14 cellular contexts compared by ENCODE assay signal in the genomic region with DNA sequence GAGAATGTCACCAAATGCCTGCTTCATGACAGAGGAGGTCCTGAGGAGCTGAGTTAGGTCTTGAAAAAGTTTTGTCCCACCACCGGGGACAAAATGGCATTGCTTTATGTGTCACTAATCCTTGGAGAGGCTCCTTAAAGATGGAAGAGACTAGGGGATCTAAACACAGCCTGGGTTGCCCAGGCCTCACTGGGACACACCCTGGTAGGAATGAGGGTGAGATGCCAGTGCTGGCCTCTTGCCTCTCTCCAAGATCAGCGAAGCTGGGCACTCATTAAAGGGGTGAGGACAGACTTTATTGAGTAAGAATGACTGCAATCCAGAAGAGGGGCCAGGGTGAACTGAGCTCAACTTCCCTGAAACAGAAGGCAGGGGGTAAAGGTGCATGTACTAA. TPM values are rescaled to one million over a fixed set of nuclear protein-coding genes. Genes with fewer than 3 reads are reported as not detected.
A peak's percentile ranks its signal among the peaks of the same experiment; 100 is the strongest.
DNase-seq lines count a peak whose midpoint lies in the region; ATAC-seq and TF ChIP-seq lines count a peak whose summit lies in the region.
"Had no signal": no experiment of that assay in that cellular context is flagged by ENCODE, and none has a peak within 500 bp of the region (broad histone marks: within the 10 kb centered on the region; RNA-seq: fewer than 3 reads in every experiment).

No MANE protein-coding gene starts in this region.

- POLR2A ChIA-PET in activated CD4-positive, alpha-beta memory T cell treated with anti-CD3 and anti-CD28 coated beads for 36 hours (lab: Charles Lee), result no interaction called here

- 51 to 65% methylated on average over 2 of the region's 2 CpGs for WGBS in upper lobe of left lung, 2 donors

- H3K4me3 Mint-ChIP-seq in activated CD4-positive, alpha-beta memory T cell treated with anti-CD3 and anti-CD28 coated beads for 36 hours, result no peak overlapping the region

- TF ChIP-seq POLR2A in upper lobe of left lung (IDR thresholded peaks at IDR 0.05), result peak in 1 of 4 donors; percentile 29

- H3K9me3 ChIP-seq in upper lobe of left lung, result no peaks in the 10 kb centered on the region
- no peaks in the 10 kb centered on the region for H3K9me3 ChIP-seq in Karpas-422 (ENCODE audit: low read length)
- H3K9me3 ChIP-seq: pancreas had no signal

- no peaks in the 10 kb centered on the region for H3K27me3 Mint-ChIP-seq in activated CD4-positive, alpha-beta memory T cell treated with anti-CD3 and anti-CD28 coated beads for 36 hours

- no peaks in the 10 kb centered on the region for H3K9me2 ChIP-seq in Karpas-422 (replicated peaks; ENCODE audit: insufficient read depth, low read length)

- no peak overlapping the region for H3K9ac ChIP-seq in Karpas-422 (ENCODE audit: low read length)

- no peak for TF ChIP-seq CTCF in upper lobe of left lung (IDR thresholded peaks at IDR 0.05)

- H3K27me3 ChIP-seq in upper lobe of left lung, result no peaks in the 10 kb centered on the region
- H3K27me3 ChIP-seq in Karpas-422 (ENCODE audit: low read length), result no peaks in the 10 kb centered on the region
- H3K27me3 ChIP-seq: pancreas had no signal

- H3K36me3 Mint-ChIP-seq in activated CD4-positive, alpha-beta memory T cell treated with anti-CD3 and anti-CD28 coated beads for 36 hours, result no peaks in the 10 kb centered on the region

- DNase-seq in cardiac septum (ENCODE audit: low spot score) (peak; percentile 60), Right ventricle myocardium inferior (ENCODE audit: missing footprints) (no peak), myocyte (ENCODE audit: low read depth) (peak; percentile 51), upper lobe of left lung (peak in 1 of 2 donors; percentile 80), Karpas-422 (no peak)
- peak; percentile 6 for DNase-seq in activated CD4-positive, alpha-beta memory T cell treated with anti-CD3 and anti-CD28 coated beads for 36 hours
- DNase-seq in stimulated activated CD4-positive, alpha-beta T cell treated with anti-CD3 and anti-CD28 coated beads, Interleukin-4, amount 100 ng/mL, for 4 hours, result no peak
- DNase-seq: aorta, NCI-H146, PC-3 had no signal

- peaks cover 53% of the 10 kb centered on the region for H3K4me1 Mint-ChIP-seq in activated CD4-positive, alpha-beta memory T cell treated with anti-CD3 and anti-CD28 coated beads for 36 hours (ENCODE audit: low read depth)

- no peak for TF ChIP-seq EP300 in upper lobe of left lung (IDR thresholded peaks at IDR 0.05)

- no peak overlapping the region for H3K27ac Mint-ChIP-seq in activated CD4-positive, alpha-beta memory T cell treated with anti-CD3 and anti-CD28 coated beads for 36 hours

- H3K4me1 ChIP-seq in upper lobe of left lung (peaks cover 42 to 63% (median 58%) of the 10 kb centered on the region in 4 donors), Karpas-422 (ENCODE audit: low read length) (peaks cover 62% of the 10 kb centered on the region)

- no peak overlapping the region for H3K4me2 ChIP-seq in Karpas-422 (ENCODE audit: low read depth, low read length, poor library complexity, severe bottlenecking)

- H3K36me3 ChIP-seq in upper lobe of left lung, result no peaks in the 10 kb centered on the region
- H3K36me3 ChIP-seq in Karpas-422 (ENCODE audit: insufficient read depth, low read length), result no peaks in the 10 kb centered on the region
- H3K36me3 ChIP-seq: pancreas had no signal

- H3K79me2 ChIP-seq in Karpas-422 (ENCODE audit: low read length), result no peaks in the 10 kb centered on the region

- H3K9me3 Mint-ChIP-seq in activated CD4-positive, alpha-beta memory T cell treated with anti-CD3 and anti-CD28 coated beads for 36 hours, result no peaks in the 10 kb centered on the region

- H3K27ac ChIP-seq in upper lobe of left lung, result peak overlapping the region in 3 of 4 donors; percentile 86 to 89 (median 87)
- no peak overlapping the region for H3K27ac ChIP-seq in Karpas-422 (ENCODE audit: low read length)
- H3K27ac ChIP-seq: C4-2B, pancreas, VCaP had no signal

- intact Hi-C loops in cardiac septum (cut with DNase I) (loop anchor here (5.0 kb wide), 1 partner anchor 49 kb away; no protein-coding TSS in a partner anchor), Right ventricle myocardium inferior (cut with DNase I) (no loop called here)
- intact Hi-C loops in activated CD4-positive, alpha-beta memory T cell treated with anti-CD3 and anti-CD28 coated beads for 36 hours (cut with micrococcal nuclease), result loop anchor here (5.0 kb wide), 1 partner anchor 79 kb away; no protein-coding TSS in a partner anchor

- no peak overlapping the region for H3K4me3 ChIP-seq in upper lobe of left lung
- no peak overlapping the region for H3K4me3 ChIP-seq in Karpas-422 (ENCODE audit: low read length)
- H3K4me3 ChIP-seq: pancreas had no signal

- H4K20me1 ChIP-seq in Karpas-422 (ENCODE audit: insufficient read depth, low read depth, low read length), result no peaks in the 10 kb centered on the region

- CTCF ChIA-PET in activated CD4-positive, alpha-beta memory T cell treated with anti-CD3 and anti-CD28 coated beads for 36 hours (lab: Charles Lee), result interaction anchor here (1.2 kb wide), 1 partner anchor 222 kb away, joined by 4 read pairs; no protein-coding TSS in a partner anchor

- H2AFZ ChIP-seq in Karpas-422 (ENCODE audit: low read length), result no peak overlapping the region

- ATAC-seq in Right ventricle myocardium inferior, result no peak
- ATAC-seq in upper lobe of left lung (ENCODE audit: low FRiP score in 2 of 2), result no peak
- no peak for ATAC-seq in esophagus mucosa
- ATAC-seq: pancreas, PC-3 had no signal

RNA-seq across cellular contexts. Expression of gene KLF13, which starts 58.5 kb away (rescaled TPM):
- 35.7 TPM for total RNA-seq in cardiac septum
- 63.4 TPM for total RNA-seq in Right ventricle myocardium inferior
- total RNA-seq in activated CD4-positive, alpha-beta memory T cell treated with anti-CD3 and anti-CD28 coated beads for 36 hours, result 100 to 1,000 TPM; 134 to 145 TPM
- 51.9 and 61.2 TPM in 2 replicates for total RNA-seq in myocyte
- polyA plus RNA-seq in myocyte (2012), result 28.0 TPM
- 100 to 1,000 TPM; 103 to 231 (median 147) TPM for total RNA-seq in upper lobe of left lung
- total RNA-seq in Karpas-422 (2014; rRNA removed; shearing (Covaris generic); ENCODE audit: low replicate concordance), result 32.9 and 38.8 TPM in 2 replicates
- total RNA-seq in esophagus mucosa, result 42.7 TPM

Comparison
In these comparisons a context has a peak if more than half of its experiments do, and no peak if none do; other contexts are left out.
1. DNase-seq: peak in cardiac septum (single experiment), activated CD4-positive, alpha-beta memory T cell treated with anti-CD3 and anti-CD28 coated beads for 36 hours (single experiment) and myocyte (single experiment); none in Right ventricle myocardium inferior (single experiment), Karpas-422 (single experiment) and stimulated activated CD4-positive, alpha-beta T cell treated with anti-CD3 and anti-CD28 coated beads, Interleukin-4, amount 100 ng/mL, for 4 hours (0 of 2).